In the genomic region with DNA sequence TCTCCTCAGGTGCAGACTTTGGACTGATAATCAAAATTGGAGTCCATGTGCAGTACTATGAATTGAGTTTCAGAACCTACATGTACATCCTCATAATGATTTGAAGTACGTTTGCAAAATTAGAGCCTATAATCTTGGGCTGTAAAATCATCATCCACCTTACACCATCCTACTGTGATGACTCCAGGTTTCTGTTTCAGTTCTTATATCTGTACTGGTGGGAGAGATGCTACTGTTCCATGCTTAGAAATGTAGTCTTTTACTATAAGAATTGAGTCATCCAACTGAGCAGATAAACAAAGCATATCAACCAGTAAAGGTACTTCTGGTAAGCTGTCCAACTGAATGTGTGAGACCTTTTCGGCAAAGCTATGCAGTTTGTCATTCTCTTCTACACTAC, we compare ENCODE assay signal across 32 cellular contexts.
"Had no signal": no experiment of that assay in that cellular context is flagged by ENCODE, and none has a peak within 500 bp of the region (broad histone marks: within the 10 kb centered on the region; RNA-seq: fewer than 3 reads in every experiment).

No MANE protein-coding gene starts in this region.

- H3K9me3 Mint-ChIP-seq: activated B cell treated with CpG ODN at 0.5 μM for 24 hours; activated CD4-positive, alpha-beta memory T cell treated with anti-CD3 and anti-CD28 coated beads, Interleukin-2, amount 10 ng/mL, durations not matched to agents 7 days and 5 days; activated CD4-positive, alpha-beta T cell treated with anti-CD3 and anti-CD28 coated beads, Interleukin-2, amount 10 ng/mL, durations not matched to agents 7 days and 5 days; activated naive CD4-positive, alpha-beta T cell treated with anti-CD3 and anti-CD28 coated beads, Interleukin-2, amount 10 ng/mL, durations not matched to agents 7 days and 5 days; activated naive CD4-positive, alpha-beta T cell treated with anti-CD3 and anti-CD28 coated beads, Interleukin-2, amount 50 U/mL, for 72 hours; activated naive CD8-positive, alpha-beta T cell treated with anti-CD3 and anti-CD28 coated beads, Interleukin-2, amount 10 ng/mL, durations not matched to agents 7 days and 5 days; activated T-cell treated with anti-CD3 and anti-CD28 coated beads, Interleukin-2, amount 50 U/mL, for 24 hours; brain; T-helper 2 cell treated with Interferon-gamma antibody and Interleukin-4, amounts not matched to agents 5 μg/mL and 100 μg/mL, for 36 hours had no signal

- H3K27ac ChIP-seq: ascending aorta, breast epithelium, cardiac muscle cell, colonic mucosa, esophagus muscularis mucosa, foreskin keratinocyte, gastrocnemius medialis, heart left ventricle, hepatocyte, WERI-Rb-1 had no signal

- ATAC-seq: activated naive CD4-positive, alpha-beta T cell treated with anti-CD3 and anti-CD28 coated beads, Interleukin-2, amount 50 U/mL, for 72 hours; foreskin keratinocyte; gastrocnemius medialis; heart left ventricle; T-helper 17 cell had no signal

- H3K9me3 ChIP-seq: ascending aorta, breast epithelium, colonic mucosa, esophagus muscularis mucosa, gastrocnemius medialis had no signal

- H3K36me3 ChIP-seq: ascending aorta, breast epithelium, cardiac muscle cell, colonic mucosa, esophagus muscularis mucosa, gastrocnemius medialis, heart left ventricle, WERI-Rb-1 had no signal

- H3K79me2 ChIP-seq: hepatocyte had no signal

- H3K4me2 ChIP-seq: hepatocyte had no signal

- H3K27me3 ChIP-seq: ascending aorta, breast epithelium, cardiac muscle cell, colonic mucosa, esophagus muscularis mucosa, foreskin keratinocyte, gastrocnemius medialis, heart left ventricle, hepatocyte had no signal

- H3K4me1 ChIP-seq: ascending aorta, breast epithelium, colonic mucosa, esophagus muscularis mucosa, foreskin keratinocyte, gastrocnemius medialis, heart left ventricle had no signal

- H3K27ac Mint-ChIP-seq: activated B cell treated with CpG ODN at 0.5 μM for 24 hours; activated CD4-positive, alpha-beta memory T cell treated with anti-CD3 and anti-CD28 coated beads, Interleukin-2, amount 10 ng/mL, durations not matched to agents 7 days and 5 days; activated CD4-positive, alpha-beta T cell treated with anti-CD3 and anti-CD28 coated beads, Interleukin-2, amount 10 ng/mL, durations not matched to agents 7 days and 5 days; activated naive CD4-positive, alpha-beta T cell treated with anti-CD3 and anti-CD28 coated beads, Interleukin-2, amount 10 ng/mL, durations not matched to agents 7 days and 5 days; activated naive CD4-positive, alpha-beta T cell treated with anti-CD3 and anti-CD28 coated beads, Interleukin-2, amount 50 U/mL, for 72 hours; activated naive CD8-positive, alpha-beta T cell treated with anti-CD3 and anti-CD28 coated beads, Interleukin-2, amount 10 ng/mL, durations not matched to agents 7 days and 5 days; activated T-cell treated with anti-CD3 and anti-CD28 coated beads, Interleukin-2, amount 50 U/mL, for 24 hours; activated T-cell treated with anti-CD3 and anti-CD28 coated beads, Interleukin-2, amount 50 U/mL, for 72 hours; brain; T-helper 17 cell; T-helper 2 cell treated with Interferon-gamma antibody and Interleukin-4, amounts not matched to agents 5 μg/mL and 100 μg/mL, for 36 hours had no signal

- H2AFZ ChIP-seq: hepatocyte had no signal

- H3K4me1 Mint-ChIP-seq: activated B cell treated with CpG ODN at 0.5 μM for 24 hours; activated CD4-positive, alpha-beta memory T cell treated with anti-CD3 and anti-CD28 coated beads, Interleukin-2, amount 10 ng/mL, durations not matched to agents 7 days and 5 days; activated CD4-positive, alpha-beta T cell treated with anti-CD3 and anti-CD28 coated beads, Interleukin-2, amount 10 ng/mL, durations not matched to agents 7 days and 5 days; activated naive CD4-positive, alpha-beta T cell treated with anti-CD3 and anti-CD28 coated beads, Interleukin-2, amount 10 ng/mL, durations not matched to agents 7 days and 5 days; activated naive CD8-positive, alpha-beta T cell treated with anti-CD3 and anti-CD28 coated beads, Interleukin-2, amount 10 ng/mL, durations not matched to agents 7 days and 5 days; brain; T-helper 17 cell had no signal

- H3K4me3 ChIP-seq: ascending aorta, breast epithelium, cardiac muscle cell, colonic mucosa, esophagus muscularis mucosa, gastrocnemius medialis, heart left ventricle, hepatocyte had no signal

- H3K4me3 Mint-ChIP-seq: activated B cell treated with CpG ODN at 0.5 μM for 24 hours; activated CD4-positive, alpha-beta memory T cell treated with anti-CD3 and anti-CD28 coated beads, Interleukin-2, amount 10 ng/mL, durations not matched to agents 7 days and 5 days; activated CD4-positive, alpha-beta T cell treated with anti-CD3 and anti-CD28 coated beads, Interleukin-2, amount 10 ng/mL, durations not matched to agents 7 days and 5 days; activated naive CD4-positive, alpha-beta T cell treated with anti-CD3 and anti-CD28 coated beads, Interleukin-2, amount 10 ng/mL, durations not matched to agents 7 days and 5 days; activated naive CD8-positive, alpha-beta T cell treated with anti-CD3 and anti-CD28 coated beads, Interleukin-2, amount 10 ng/mL, durations not matched to agents 7 days and 5 days; activated T-cell treated with anti-CD3 and anti-CD28 coated beads, Interleukin-2, amount 50 U/mL, for 24 hours; activated T-cell treated with anti-CD3 and anti-CD28 coated beads, Interleukin-2, amount 50 U/mL, for 72 hours; brain; T-helper 17 cell; T-helper 2 cell treated with Interferon-gamma antibody and Interleukin-4, amounts not matched to agents 5 μg/mL and 100 μg/mL, for 36 hours had no signal

- H3K27me3 Mint-ChIP-seq: activated B cell treated with CpG ODN at 0.5 μM for 24 hours; activated CD4-positive, alpha-beta memory T cell treated with anti-CD3 and anti-CD28 coated beads, Interleukin-2, amount 10 ng/mL, durations not matched to agents 7 days and 5 days; activated CD4-positive, alpha-beta T cell treated with anti-CD3 and anti-CD28 coated beads, Interleukin-2, amount 10 ng/mL, durations not matched to agents 7 days and 5 days; activated naive CD4-positive, alpha-beta T cell treated with anti-CD3 and anti-CD28 coated beads, Interleukin-2, amount 10 ng/mL, durations not matched to agents 7 days and 5 days; activated T-cell treated with anti-CD3 and anti-CD28 coated beads, Interleukin-2, amount 50 U/mL, for 24 hours; brain; T-helper 17 cell had no signal

- DNase-seq: activated B cell treated with CpG ODN at 0.5 μM for 24 hours; activated CD4-positive, alpha-beta memory T cell treated with anti-CD3 and anti-CD28 coated beads, Interleukin-2, amount 10 ng/mL, durations not matched to agents 7 days and 5 days; activated CD4-positive, alpha-beta T cell treated with anti-CD3 and anti-CD28 coated beads, Interleukin-2, amount 10 ng/mL, durations not matched to agents 7 days and 5 days; activated CD4-positive, alpha-beta T cell treated with anti-CD3 and anti-CD28 coated beads, Interleukin-2, amount 50 U/mL, for 4 hours; activated CD8-positive, alpha-beta memory T cell treated with anti-CD3 and anti-CD28 coated beads, Interleukin-2, amount 50 U/mL, for 48 hours; activated gamma-delta T cell; activated naive CD4-positive, alpha-beta T cell; activated naive CD4-positive, alpha-beta T cell treated with anti-CD3 and anti-CD28 coated beads, Interleukin-2, amount 10 ng/mL, durations not matched to agents 7 days and 5 days; activated naive CD8-positive, alpha-beta T cell treated with anti-CD3 and anti-CD28 coated beads, Interleukin-2, amount 10 ng/mL, durations not matched to agents 7 days and 5 days; activated T-cell treated with anti-CD3 and anti-CD28 coated beads for 4 hours; activated T-cell treated with anti-CD3 and anti-CD28 coated beads, Interleukin-2, amount 50 U/mL, for 24 hours; activated T-cell treated with anti-CD3 and anti-CD28 coated beads, Interleukin-2, amount 50 U/mL, for 72 hours; central memory CD4-positive, alpha-beta T cell; cerebellar nuclear complex; colonic mucosa; effector memory CD4-positive, alpha-beta T cell; erythroblast; foreskin keratinocyte; gastrocnemius medialis; glutamatergic neuron; heart left ventricle; T-helper 17 cell; T1000; WERI-Rb-1 had no signal

- H3K36me3 Mint-ChIP-seq: activated naive CD4-positive, alpha-beta T cell treated with anti-CD3 and anti-CD28 coated beads, Interleukin-2, amount 10 ng/mL, durations not matched to agents 7 days and 5 days; activated naive CD4-positive, alpha-beta T cell treated with anti-CD3 and anti-CD28 coated beads, Interleukin-2, amount 50 U/mL, for 72 hours; activated naive CD8-positive, alpha-beta T cell treated with anti-CD3 and anti-CD28 coated beads, Interleukin-2, amount 10 ng/mL, durations not matched to agents 7 days and 5 days; brain had no signal
